In the genomic region with DNA sequence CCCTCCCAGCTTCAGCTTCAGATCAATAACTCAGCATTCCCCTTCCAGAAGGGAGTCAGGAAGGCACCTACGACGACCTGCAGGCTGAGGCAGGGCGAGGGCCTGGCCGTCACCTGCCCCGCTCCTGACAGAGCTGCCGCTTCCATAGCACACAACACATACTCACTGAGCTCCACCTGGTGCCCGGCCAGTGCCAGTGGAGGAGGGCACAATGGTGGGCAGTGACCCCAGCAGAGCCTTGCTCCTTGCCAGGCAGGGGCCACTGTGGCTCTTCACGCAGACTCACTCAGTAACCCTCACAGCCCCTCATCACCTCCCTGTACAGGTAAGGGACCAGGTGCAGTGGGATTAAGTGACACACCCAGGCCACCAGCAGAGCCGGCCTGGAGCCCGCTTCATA, we compare ENCODE assay signal across 1 cellular context.
TF ChIP-seq lines count a peak whose summit lies in the region.

No MANE protein-coding gene starts in this region.

TF ChIP-seq in A549, 52 proteins besides CTCF, POLR2A, EP300 and RAD21:
- TF ChIP-seq, protein P1, sequence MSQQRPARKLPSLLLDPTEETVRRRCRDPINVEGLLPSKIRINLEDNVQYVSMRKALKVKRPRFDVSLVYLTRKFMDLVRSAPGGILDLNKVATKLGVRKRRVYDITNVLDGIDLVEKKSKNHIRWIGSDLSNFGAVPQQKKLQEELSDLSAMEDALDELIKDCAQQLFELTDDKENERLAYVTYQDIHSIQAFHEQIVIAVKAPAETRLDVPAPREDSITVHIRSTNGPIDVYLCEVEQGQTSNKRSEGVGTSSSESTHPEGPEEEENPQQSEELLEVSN (IDR thresholded peaks at IDR 0.05; ENCODE audit: borderline replicate concordance, low read depth) = no peak
- TF ChIP-seq CHD2 (IDR thresholded peaks at IDR 0.05; ENCODE audit: low read length, partially characterized antibody) = no peak
- TF ChIP-seq HOXA7 (CRISPR knock-in tag; IDR thresholded peaks at IDR 0.05) = no peak
- no peak for TF ChIP-seq HEYL (CRISPR knock-in tag; IDR thresholded peaks at IDR 0.05)
- TF ChIP-seq EHMT2 (IDR thresholded peaks at IDR 0.05; ENCODE audit: low read depth) = no peak
- no peak for TF ChIP-seq ZC3H11A (IDR thresholded peaks at IDR 0.05)
- TF ChIP-seq SREBF2 (IDR thresholded peaks at IDR 0.05) = no peak
- TF ChIP-seq BHLHE40 (IDR thresholded peaks at IDR 0.05; ENCODE audit: low read depth, low read length) = no peak
- no peak for TF ChIP-seq POLR2AphosphoS2 (conservative IDR thresholded peaks at IDR 0.05; ENCODE audit: low read length)
- TF ChIP-seq EHF (CRISPR knock-in tag; IDR thresholded peaks at IDR 0.05) = no peak
- TF ChIP-seq KDM5A (IDR thresholded peaks at IDR 0.05) = no peak
